Comparison of ENCODE assay signal across 6 cellular contexts in the genomic region with DNA sequence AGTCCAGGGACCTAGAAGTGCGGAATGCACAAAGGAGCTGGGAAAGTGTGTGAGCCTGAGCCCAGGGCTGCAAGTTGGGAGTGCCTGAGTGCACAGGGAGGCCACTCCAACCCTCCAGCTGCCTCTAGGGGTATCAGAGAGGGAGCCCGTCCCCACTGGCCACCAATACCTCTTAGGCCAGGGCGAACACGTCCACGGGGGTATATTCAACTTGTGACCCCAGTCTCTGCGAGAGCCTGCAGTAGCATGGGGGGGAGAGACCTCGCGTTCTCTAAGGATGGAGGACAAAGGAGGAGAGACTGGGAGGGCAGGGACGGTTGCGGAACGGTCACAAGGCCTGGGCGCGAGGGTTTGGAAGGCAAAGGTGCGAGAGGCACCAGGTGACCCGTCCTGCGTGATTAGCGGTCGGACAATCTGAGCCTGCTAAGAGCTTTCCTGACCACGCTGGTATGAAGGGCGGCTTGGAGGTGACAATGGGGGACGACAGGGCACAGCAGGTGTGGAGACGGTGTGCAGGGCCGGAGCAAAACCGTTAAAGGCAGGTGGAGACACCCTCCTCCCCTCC. TPM values are rescaled to one million over a fixed set of nuclear protein-coding genes. Genes with fewer than 3 reads are reported as not detected.
DNase-seq lines count a peak whose midpoint lies in the region; ATAC-seq lines count a peak whose summit lies in the region.

No MANE protein-coding gene starts in this region.

- H3K4me3 Mint-ChIP-seq in T-cell (peak overlapping the region; percentile 83 to 90 (median 87)), immature natural killer cell (peak overlapping the region; percentile 88 to 96 (median 93))

- H3K4me1 Mint-ChIP-seq in T-cell, result peaks cover 26 to 37% (median 36%) of the 10 kb centered on the region in 3 donors
- peaks cover 39 to 40% of the 10 kb centered on the region in 2 donors for H3K4me1 Mint-ChIP-seq in immature natural killer cell

- H3K27me3 Mint-ChIP-seq in T-cell (no peaks in the 10 kb centered on the region), immature natural killer cell (ENCODE audit: low read depth in 3 of 3) (peaks cover 0 to 8% (median 4%) of the 10 kb centered on the region in 3 donors)

- H3K27ac Mint-ChIP-seq in T-cell, result peak overlapping the region; percentile 88
- peak overlapping the region; percentile 58 to 95 (median 82) for H3K27ac Mint-ChIP-seq in immature natural killer cell

- DNase-seq in D341Med (ENCODE audit: low spot score), result peak; percentile 58
- DNase-seq in T-cell, result no peak
- DNase-seq in immature natural killer cell, result no peak
- no peak for DNase-seq in SKM-1 treated with dmso at 0.1 percent for 144 hours (lab: John Stamatoyannopoulos, UW; ENCODE audit: unreplicated experiment)
- no peak for DNase-seq in stimulated activated CD4-positive, alpha-beta T cell treated with anti-CD3 and anti-CD28 coated beads, Interleukin-2, amount 100 ng/mL, for 48 hours

- ATAC-seq in T-cell (replicated peaks in 1 of 4) (no peak), HG02870 (IDR thresholded peaks at IDR 0.05; ENCODE audit: unreplicated experiment) (no peak)

- CTCF ChIA-PET in T-cell (lab: Charles Lee), result interaction anchor here in 1 of 2 donors (0.7 kb wide), 1 partner anchor 275 kb away, joined by 3 read pairs; no protein-coding TSS in a partner anchor

- H3K9me3 Mint-ChIP-seq in T-cell (no peaks in the 10 kb centered on the region), immature natural killer cell (no peaks in the 10 kb centered on the region)

- H3K36me3 Mint-ChIP-seq in T-cell (peaks cover 6% of the 10 kb centered on the region), immature natural killer cell (peaks cover 0 to 6% (median 0%) of the 10 kb centered on the region in 3 donors)

- POLR2A ChIA-PET in T-cell (lab: Charles Lee), result no interaction called here

RNA-seq across cellular contexts. Expression of a gene that starts 0.7 kb away (rescaled TPM):
- 10 to 100 TPM; 26.1 to 41.5 (median 37.4) TPM for total RNA-seq in T-cell
- polyA plus RNA-seq in immature natural killer cell, result 100 to 1,000 TPM in 1 of 3 donors, 10 to 100 TPM in 2; 86.4 to 105 (median 90.3) TPM

RNA-seq across cellular contexts. Expression of a gene that starts 13.7 kb away (rescaled TPM):
- 10 to 100 TPM; 24.5 to 44.7 (median 32.8) TPM for total RNA-seq in T-cell
- 100 to 1,000 TPM in 2 of 3 donors, 10 to 100 TPM in 1; 95.2 to 173 (median 132) TPM for polyA plus RNA-seq in immature natural killer cell

RNA-seq across cellular contexts. Expression of a gene that starts 13.8 kb away (rescaled TPM):
- 1,000 to 10,000 TPM; 2,995 to 3,551 (median 3,317) TPM for total RNA-seq in T-cell
- 1,000 to 10,000 TPM in 2 of 3 donors, 100 to 1,000 TPM in 1; 690 to 1,852 (median 1,290) TPM for polyA plus RNA-seq in immature natural killer cell

RNA-seq across cellular contexts. Expression of a gene that starts 35.6 kb away (rescaled TPM):
- total RNA-seq in T-cell, result 1 to 10 TPM in 4 of 5 donors, under 1 TPM in 1; 0.88 to 5.5 (median 4.4) TPM
- polyA plus RNA-seq in immature natural killer cell, result 1 to 10 TPM; 4.8 to 8.0 (median 5.3) TPM

RNA-seq across cellular contexts. Expression of a gene that starts 56.5 kb away (rescaled TPM):
- total RNA-seq in T-cell, result under 1 TPM in 2 of 5 donors, not detected in 3; 0.18 to 0.19 TPM
- not detected for polyA plus RNA-seq in immature natural killer cell
